8 cellular contexts compared by ENCODE assay signal in genomic region chr19:10431254-10431942, GRCh38. TPM values are rescaled to one million over a fixed set of nuclear protein-coding genes. Genes with fewer than 3 reads are reported as not detected.
DNase-seq lines count a peak whose midpoint lies in the region; ATAC-seq, FAIRE-seq and TF ChIP-seq lines count a peak whose summit lies in the region.

No MANE protein-coding gene starts in this region.

- DNase-seq in AG09309 (ENCODE audit: low read depth) = no peak
- no peak for DNase-seq in HFF-Myc (ENCODE audit: extremely low read depth, low read depth)
- no peak for DNase-seq in keratinocyte (ENCODE audit: low read depth, low spot score)
- DNase-seq in stimulated activated naive CD8-positive, alpha-beta T cell treated with anti-CD3 and anti-CD28 coated beads, Interleukin-15, amount 100 ng/mL, for 72 hours = peak in 1 of 2 donors; percentile 65
- DNase-seq in NCI-H510A treated with DMSO at 0.1 percent for 48 hours (lab: John Stamatoyannopoulos, UW) = no peak
- no peak for DNase-seq in NCI-H2171 (lab: John Stamatoyannopoulos, UW)

- dilution Hi-C loops in keratinocyte (cut with MboI; ENCODE audit: extremely low pct_ligation_motif_present, low sequenced_read_pairs) = no loop called here

- H3K9me1 ChIP-seq in keratinocyte (ENCODE audit: control insufficient read depth, extremely low read depth, insufficient read depth, low read length) = no peaks in the 10 kb centered on the region

- H3K36me3 ChIP-seq in keratinocyte (ENCODE audit: control insufficient read depth in 2 of 2, extremely low read depth in 1 of 2, insufficient read depth in 2 of 2, low read length in 2 of 2) = no peaks in the 10 kb centered on the region

- FAIRE-seq in keratinocyte (lab: Jason Lieb, UNC) = no peak

- peaks cover 33% of the 10 kb centered on the region for H3K27me3 ChIP-seq in keratinocyte (ENCODE audit: control insufficient read depth, extremely low read depth, insufficient read depth, low read length)

- no peaks in the 10 kb centered on the region for H4K20me1 ChIP-seq in keratinocyte (ENCODE audit: control insufficient read depth, extremely low read depth, insufficient read depth, low read length)

- peak overlapping the region; percentile 38 for H2AFZ ChIP-seq in keratinocyte (ENCODE audit: control insufficient read depth, low read length)

- no peaks in the 10 kb centered on the region for H3K36me3 Mint-ChIP-seq in activated naive CD4-positive, alpha-beta T cell treated with anti-CD3 and anti-CD28 coated beads, Interleukin-2, amount 50 U/mL, for 24 hours

- no peaks in the 10 kb centered on the region for H3K9me3 Mint-ChIP-seq in activated naive CD4-positive, alpha-beta T cell treated with anti-CD3 and anti-CD28 coated beads, Interleukin-2, amount 50 U/mL, for 24 hours
- no peaks in the 10 kb centered on the region for H3K9me3 Mint-ChIP-seq in stimulated activated naive CD8-positive, alpha-beta T cell treated with anti-CD3 and anti-CD28 coated beads, Interleukin-15, amount 100 ng/mL, for 72 hours

- TF ChIP-seq CTCF in AG09309 (IDR thresholded peaks at IDR 0.05; ENCODE audit: control insufficient read depth, insufficient read depth, low read depth, low read length, missing control alignments) (no peak), HFF-Myc (IDR thresholded peaks at IDR 0.05; ENCODE audit: low read depth, low read length, missing control alignments) (no peak), keratinocyte (optimal IDR thresholded peaks at IDR 0.05 in 1 of 3, IDR thresholded peaks at IDR 0.05 in 1 of 3, conservative IDR thresholded peaks at IDR 0.05 in 1 of 3; ENCODE audit: extremely low read depth in 1 of 3, insufficient read depth in 2 of 3, low read length in 3 of 3) (no peak)

- H3K27ac Mint-ChIP-seq in activated naive CD4-positive, alpha-beta T cell treated with anti-CD3 and anti-CD28 coated beads, Interleukin-2, amount 50 U/mL, for 24 hours = no peak overlapping the region
- H3K27ac Mint-ChIP-seq in stimulated activated naive CD8-positive, alpha-beta T cell treated with anti-CD3 and anti-CD28 coated beads, Interleukin-15, amount 100 ng/mL, for 72 hours = peak overlapping the region; percentile 56 to 84

- H3K9me3 ChIP-seq in keratinocyte (ENCODE audit: control insufficient read depth, low read depth, low read length) = no peaks in the 10 kb centered on the region

- peak; percentile 30 for ATAC-seq in stimulated activated naive CD8-positive, alpha-beta T cell treated with anti-CD3 and anti-CD28 coated beads, Interleukin-15, amount 100 ng/mL, for 72 hours
- ATAC-seq in GM19351 (IDR thresholded peaks at IDR 0.05; ENCODE audit: unreplicated experiment) = no peak

- H3K79me2 ChIP-seq in keratinocyte (ENCODE audit: control insufficient read depth, insufficient read depth, low read length) = no peaks in the 10 kb centered on the region

- H3K4me3 Mint-ChIP-seq in activated naive CD4-positive, alpha-beta T cell treated with anti-CD3 and anti-CD28 coated beads, Interleukin-2, amount 50 U/mL, for 24 hours = peak overlapping the region; percentile 90
- H3K4me3 Mint-ChIP-seq in stimulated activated naive CD8-positive, alpha-beta T cell treated with anti-CD3 and anti-CD28 coated beads, Interleukin-15, amount 100 ng/mL, for 72 hours = peak overlapping the region; percentile 92 to 94

- H3K4me2 ChIP-seq in keratinocyte (ENCODE audit: control insufficient read depth, extremely low read depth, insufficient read depth, low read depth, low read length) = peak overlapping the region; percentile 40

- H3K4me1 Mint-ChIP-seq in activated naive CD4-positive, alpha-beta T cell treated with anti-CD3 and anti-CD28 coated beads, Interleukin-2, amount 50 U/mL, for 24 hours = peaks cover 37% of the 10 kb centered on the region
- peaks cover 94% of the 10 kb centered on the region for H3K4me1 Mint-ChIP-seq in stimulated activated naive CD8-positive, alpha-beta T cell treated with anti-CD3 and anti-CD28 coated beads, Interleukin-15, amount 100 ng/mL, for 72 hours

- H3K27ac ChIP-seq in keratinocyte (ENCODE audit: control insufficient read depth, insufficient read depth, low read length) = no peak overlapping the region

- peaks cover 4% of the 10 kb centered on the region for H3K4me1 ChIP-seq in keratinocyte (ENCODE audit: control insufficient read depth, extremely low read depth, insufficient read depth, low read length)

- peaks cover 18% of the 10 kb centered on the region for H3K27me3 Mint-ChIP-seq in activated naive CD4-positive, alpha-beta T cell treated with anti-CD3 and anti-CD28 coated beads, Interleukin-2, amount 50 U/mL, for 24 hours
- peaks cover 36% of the 10 kb centered on the region for H3K27me3 Mint-ChIP-seq in stimulated activated naive CD8-positive, alpha-beta T cell treated with anti-CD3 and anti-CD28 coated beads, Interleukin-15, amount 100 ng/mL, for 72 hours

- no peak overlapping the region for H3K9ac ChIP-seq in keratinocyte (ENCODE audit: control insufficient read depth, extremely low read depth, insufficient read depth, low read length)

- H3K4me3 ChIP-seq in AG09309 (ENCODE audit: control insufficient read depth, low read depth, low read length) (peak overlapping the region; percentile 64), HFF-Myc (replicated peaks; ENCODE audit: low read depth, low read length) (peak overlapping the region; percentile 53), keratinocyte (ENCODE audit: control insufficient read depth in 2 of 3, extremely low read depth in 1 of 3, insufficient read depth in 2 of 3, low read depth in 1 of 3, low read length in 3 of 3) (peak overlapping the region in 2 of 3 experiments; percentile 14 to 19)

RNA-seq across cellular contexts. Expression of gene PDE4A, which starts 11.1 kb away (rescaled TPM):
- polyA plus RNA-seq in keratinocyte = 0.05 to 0.24 TPM (median 0.09 TPM) in 3 replicates
- polyA plus RNA-seq in keratinocyte (2011; ENCODE audit: low read depth) = 0.34 TPM
- 0.16 and 0.40 TPM in 2 replicates for polyA plus RNA-seq in keratinocyte (2011; cell fraction: cytosol; rRNA removed)
- polyA plus RNA-seq in keratinocyte (2011; cell fraction: nucleus; rRNA removed) = 0.34 and 0.37 TPM in 2 replicates
- 0.41 and 0.48 TPM in 2 replicates for polyA plus RNA-seq in keratinocyte (2012; ENCODE audit: low replicate concordance)
- 0.33 to 2.1 TPM (median 0.35 TPM) in 3 replicates for polyA minus RNA-seq in keratinocyte
- polyA minus RNA-seq in keratinocyte (2011; cell fraction: cytosol; rRNA and poly(A)+ RNA removed) = 0.77 TPM
- 0.42 and 0.62 TPM in 2 replicates for polyA minus RNA-seq in keratinocyte (2011; cell fraction: nucleus; rRNA and poly(A)+ RNA removed)

RNA-seq across cellular contexts. Expression of gene CDC37, which starts 28.1 kb away (rescaled TPM):
- polyA plus RNA-seq in keratinocyte = 376 to 433 TPM (median 415 TPM) in 3 replicates
- polyA plus RNA-seq in keratinocyte (2011; ENCODE audit: low read depth) = 143 TPM
- polyA plus RNA-seq in keratinocyte (2011; cell fraction: cytosol; rRNA removed) = 241 and 430 TPM in 2 replicates
- 881 and 1,043 TPM in 2 replicates for polyA plus RNA-seq in keratinocyte (2011; cell fraction: nucleus; rRNA removed)
- 131 and 287 TPM in 2 replicates for polyA plus RNA-seq in keratinocyte (2012; ENCODE audit: low replicate concordance)
- polyA minus RNA-seq in keratinocyte = 116 to 216 TPM (median 123 TPM) in 3 replicates
- 174 TPM for polyA minus RNA-seq in keratinocyte (2011; cell fraction: cytosol; rRNA and poly(A)+ RNA removed)
- 70.1 and 85.3 TPM in 2 replicates for polyA minus RNA-seq in keratinocyte (2011; cell fraction: nucleus; rRNA and poly(A)+ RNA removed)

RNA-seq across cellular contexts. Expression of gene TYK2, which starts 51.0 kb away (rescaled TPM):
- polyA plus RNA-seq in keratinocyte = 32.6 to 42.6 TPM (median 34.1 TPM) in 3 replicates
- 29.6 TPM for polyA plus RNA-seq in keratinocyte (2011; ENCODE audit: low read depth)
- 15.7 and 26.3 TPM in 2 replicates for polyA plus RNA-seq in keratinocyte (2011; cell fraction: cytosol; rRNA removed)
- 135 and 180 TPM in 2 replicates for polyA plus RNA-seq in keratinocyte (2011; cell fraction: nucleus; rRNA removed)
- 42.6 and 54.1 TPM in 2 replicates for polyA plus RNA-seq in keratinocyte (2012; ENCODE audit: low replicate concordance)
- polyA minus RNA-seq in keratinocyte = 31.3 to 133 TPM (median 42.7 TPM) in 3 replicates
- 36.4 TPM for polyA minus RNA-seq in keratinocyte (2011; cell fraction: cytosol; rRNA and poly(A)+ RNA removed)
- 30.4 and 43.6 TPM in 2 replicates for polyA minus RNA-seq in keratinocyte (2011; cell fraction: nucleus; rRNA and poly(A)+ RNA removed)
